In the genomic region with DNA sequence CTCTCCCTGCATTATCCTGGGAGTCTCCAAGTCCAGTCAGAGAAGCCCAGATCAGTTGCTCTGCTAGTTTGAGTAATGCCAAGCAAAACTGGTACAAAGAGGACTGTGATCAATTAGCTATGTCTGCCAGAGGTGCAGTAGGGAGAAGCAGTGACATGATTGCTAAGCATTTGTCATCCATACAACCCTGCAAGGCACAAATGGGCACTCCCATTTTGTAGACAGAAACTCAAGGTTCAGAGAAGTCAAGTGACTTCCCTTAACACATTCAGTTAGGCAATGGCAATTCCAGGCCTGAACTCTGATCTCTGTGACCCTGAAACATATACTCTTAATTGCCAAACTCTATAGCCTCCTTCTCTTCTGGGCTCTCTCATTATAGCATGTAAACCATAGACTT, we compare ENCODE assay signal across 15 cellular contexts. TPM values are rescaled to one million over a fixed set of nuclear protein-coding genes. Genes with fewer than 3 reads are reported as not detected.
A peak's percentile ranks its signal among the peaks of the same experiment; 100 is the strongest.
DNase-seq lines count a peak whose midpoint lies in the region; ATAC-seq, FAIRE-seq and TF ChIP-seq lines count a peak whose summit lies in the region.
"Had no signal": no experiment of that assay in that cellular context is flagged by ENCODE, and none has a peak within 500 bp of the region (broad histone marks: within the 10 kb centered on the region; RNA-seq: fewer than 3 reads in every experiment).

No MANE protein-coding gene starts in this region.

- peak overlapping the region; percentile 89 for H3K27ac Mint-ChIP-seq in HFFc6
- H3K27ac Mint-ChIP-seq: activated naive CD8-positive, alpha-beta T cell treated with anti-CD3 and anti-CD28 coated beads for 36 hours; dendritic cell treated with granulocyte-macrophage colony-stimulating factor and Interleukin-4, amounts not matched to agents 40 ng/mL and 50 ng/mL, for 4 days had no signal

- H3K36me3 ChIP-seq in bronchial epithelial cell (ENCODE audit: control insufficient read depth, insufficient read depth, low read length) (peaks cover 39% of the 10 kb centered on the region), liver (ENCODE audit: control insufficient read depth in 4 of 4, insufficient read depth in 3 of 4, low read depth in 1 of 4, low read length in 3 of 4) (peaks cover 15 to 45% (median 39%) of the 10 kb centered on the region in 4 donors), thoracic aorta (peaks cover 27% of the 10 kb centered on the region)

- peaks cover 67% of the 10 kb centered on the region for H3K4me1 Mint-ChIP-seq in HFFc6 (ENCODE audit: low read depth)
- H3K4me1 Mint-ChIP-seq: activated naive CD8-positive, alpha-beta T cell treated with anti-CD3 and anti-CD28 coated beads for 36 hours had no signal

- H3K36me3 Mint-ChIP-seq in HFFc6 (ENCODE audit: low read depth) = peaks cover 64% of the 10 kb centered on the region

- in situ Hi-C loops in G401 (cut with HindIII; ENCODE audit: low sequenced_read_pairs) = no loop called here

- H3K9me3 ChIP-seq in liver (ENCODE audit: control insufficient read depth in 4 of 4, low read length in 3 of 4) (no peaks in the 10 kb centered on the region), thoracic aorta (no peaks in the 10 kb centered on the region)

- H3K27me3 Mint-ChIP-seq in HFFc6 (ENCODE audit: insufficient read depth) = peaks cover 9% of the 10 kb centered on the region
- H3K27me3 Mint-ChIP-seq: activated naive CD8-positive, alpha-beta T cell treated with anti-CD3 and anti-CD28 coated beads for 36 hours; dendritic cell treated with granulocyte-macrophage colony-stimulating factor and Interleukin-4, amounts not matched to agents 40 ng/mL and 50 ng/mL, for 4 days had no signal

- DNase-seq in HFFc6 (peak; percentile 57), bronchial epithelial cell (ENCODE audit: low read depth) (peak; percentile 88), thoracic aorta (ENCODE audit: low spot score) (no peak), COLO668 (lab: John Stamatoyannopoulos, UW; ENCODE audit: unreplicated experiment) (no peak), G401 (ENCODE audit: low spot score) (no peak), OCI-M2 (lab: John Stamatoyannopoulos, UW; ENCODE audit: unreplicated experiment) (no peak)
- DNase-seq: activated naive CD8-positive, alpha-beta T cell treated with anti-CD3 and anti-CD28 coated beads for 36 hours; mesendoderm; NCI-H1048; NCI-H510A; stimulated activated CD4-positive, alpha-beta T cell treated with anti-CD3 and anti-CD28 coated beads, Interleukin-4, amount 100 ng/mL, for 1 hour; stimulated activated naive CD8-positive, alpha-beta T cell treated with anti-CD3 and anti-CD28 coated beads, Interleukin-15, Interleukin-2, amounts not matched to agents 100 U/mL and 50 U/mL, for 24 hours had no signal

- H3K4me3 ChIP-seq in bronchial epithelial cell (ENCODE audit: low read depth, low read length) (no peak overlapping the region), liver (ENCODE audit: low read depth in 1 of 3, low read length in 3 of 3) (no peak overlapping the region), thoracic aorta (no peak overlapping the region)

- peak in 1 of 2 donors; percentile 6 for TF ChIP-seq RAD21 in liver (IDR thresholded peaks at IDR 0.05)

- no peak for TF ChIP-seq CTCF in HFFc6 (IDR thresholded peaks at IDR 0.05)
- TF ChIP-seq CTCF in bronchial epithelial cell (IDR thresholded peaks at IDR 0.05; ENCODE audit: insufficient read depth, low read length, severe bottlenecking) = no peak
- no peak for TF ChIP-seq CTCF in liver (IDR thresholded peaks at IDR 0.05; ENCODE audit: low read depth, low read length, missing input control)
- TF ChIP-seq CTCF in thoracic aorta (IDR thresholded peaks at IDR 0.05) = no peak

- peak overlapping the region in 1 of 2 donors; percentile 21 for H3K9ac ChIP-seq in liver (ENCODE audit: low read depth in 1 of 2, low read length in 2 of 2)

- peak overlapping the region; percentile 26; the same call in 1 of the 2 replicates for H3K4me3 Mint-ChIP-seq in HFFc6
- H3K4me3 Mint-ChIP-seq: activated naive CD8-positive, alpha-beta T cell treated with anti-CD3 and anti-CD28 coated beads for 36 hours; dendritic cell treated with granulocyte-macrophage colony-stimulating factor and Interleukin-4, amounts not matched to agents 40 ng/mL and 50 ng/mL, for 4 days had no signal

- no peak for FAIRE-seq in bronchial epithelial cell (lab: Jason Lieb, UNC)

- no peaks in the 10 kb centered on the region for H3K27me3 ChIP-seq in bronchial epithelial cell (ENCODE audit: control insufficient read depth, insufficient read depth, low read length)
- H3K27me3 ChIP-seq in liver (ENCODE audit: control insufficient read depth in 4 of 4, insufficient read depth in 4 of 4, low read length in 3 of 4) = no peaks in the 10 kb centered on the region
- no peaks in the 10 kb centered on the region for H3K27me3 ChIP-seq in thoracic aorta (replicated peaks; ENCODE audit: insufficient read depth)

- H3K9me3 Mint-ChIP-seq in HFFc6 = no peaks in the 10 kb centered on the region
- H3K9me3 Mint-ChIP-seq: dendritic cell treated with granulocyte-macrophage colony-stimulating factor and Interleukin-4, amounts not matched to agents 40 ng/mL and 50 ng/mL, for 4 days had no signal

- H3K27ac ChIP-seq in liver (ENCODE audit: low read depth in 1 of 2, low read length in 2 of 2) (peak overlapping the region; percentile 89 to 94), thoracic aorta (peak overlapping the region; percentile 84 to 87)

- peaks cover 17 to 75% (median 50%) of the 10 kb centered on the region in 4 donors for H3K4me1 ChIP-seq in liver (ENCODE audit: control insufficient read depth in 4 of 4, insufficient read depth in 4 of 4, low read length in 3 of 4)
- peaks cover 13 to 32% of the 10 kb centered on the region in 2 donors for H3K4me1 ChIP-seq in thoracic aorta (ENCODE audit: control insufficient read depth in 1 of 2, low read depth in 2 of 2)

- no peak for ATAC-seq in thoracic aorta (ENCODE audit: insufficient number of reproducible peaks, low FRiP score, low read depth)
- no peak for ATAC-seq in GM21528 (IDR thresholded peaks at IDR 0.05; ENCODE audit: low FRiP score, unreplicated experiment)
- ATAC-seq: stimulated activated naive CD8-positive, alpha-beta T cell treated with anti-CD3 and anti-CD28 coated beads, Interleukin-15, Interleukin-2, amounts not matched to agents 100 U/mL and 50 U/mL, for 24 hours had no signal

TF ChIP-seq in liver, 16 proteins besides CTCF, POLR2A, EP300 and RAD21 (continues in another document):
- TF ChIP-seq NR2F2 (IDR thresholded peaks at IDR 0.05) (peak; percentile 82), YY1 (IDR thresholded peaks at IDR 0.05) (peak; percentile 71), HNF4A (conservative IDR thresholded peaks at IDR 0.05) (peak; percentile 82 to 85), GABPA (IDR thresholded peaks at IDR 0.05 in 1 of 2, conservative IDR thresholded peaks at IDR 0.05 in 1 of 2) (no peak), FOXA2 (IDR thresholded peaks at IDR 0.05) (no peak), JUND (IDR thresholded peaks at IDR 0.05) (peak in 1 of 2 donors; percentile 55), TAF1 (conservative IDR thresholded peaks at IDR 0.05) (no peak), HNF4G (IDR thresholded peaks at IDR 0.05) (peak; percentile 44), SP1 (IDR thresholded peaks at IDR 0.05) (peak; percentile 66)
- TF ChIP-seq, protein P1, sequence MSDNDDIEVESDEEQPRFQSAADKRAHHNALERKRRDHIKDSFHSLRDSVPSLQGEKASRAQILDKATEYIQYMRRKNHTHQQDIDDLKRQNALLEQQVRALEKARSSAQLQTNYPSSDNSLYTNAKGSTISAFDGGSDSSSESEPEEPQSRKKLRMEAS (IDR thresholded peaks at IDR 0.05) = peak; percentile 57
- TF ChIP-seq, protein P2, sequence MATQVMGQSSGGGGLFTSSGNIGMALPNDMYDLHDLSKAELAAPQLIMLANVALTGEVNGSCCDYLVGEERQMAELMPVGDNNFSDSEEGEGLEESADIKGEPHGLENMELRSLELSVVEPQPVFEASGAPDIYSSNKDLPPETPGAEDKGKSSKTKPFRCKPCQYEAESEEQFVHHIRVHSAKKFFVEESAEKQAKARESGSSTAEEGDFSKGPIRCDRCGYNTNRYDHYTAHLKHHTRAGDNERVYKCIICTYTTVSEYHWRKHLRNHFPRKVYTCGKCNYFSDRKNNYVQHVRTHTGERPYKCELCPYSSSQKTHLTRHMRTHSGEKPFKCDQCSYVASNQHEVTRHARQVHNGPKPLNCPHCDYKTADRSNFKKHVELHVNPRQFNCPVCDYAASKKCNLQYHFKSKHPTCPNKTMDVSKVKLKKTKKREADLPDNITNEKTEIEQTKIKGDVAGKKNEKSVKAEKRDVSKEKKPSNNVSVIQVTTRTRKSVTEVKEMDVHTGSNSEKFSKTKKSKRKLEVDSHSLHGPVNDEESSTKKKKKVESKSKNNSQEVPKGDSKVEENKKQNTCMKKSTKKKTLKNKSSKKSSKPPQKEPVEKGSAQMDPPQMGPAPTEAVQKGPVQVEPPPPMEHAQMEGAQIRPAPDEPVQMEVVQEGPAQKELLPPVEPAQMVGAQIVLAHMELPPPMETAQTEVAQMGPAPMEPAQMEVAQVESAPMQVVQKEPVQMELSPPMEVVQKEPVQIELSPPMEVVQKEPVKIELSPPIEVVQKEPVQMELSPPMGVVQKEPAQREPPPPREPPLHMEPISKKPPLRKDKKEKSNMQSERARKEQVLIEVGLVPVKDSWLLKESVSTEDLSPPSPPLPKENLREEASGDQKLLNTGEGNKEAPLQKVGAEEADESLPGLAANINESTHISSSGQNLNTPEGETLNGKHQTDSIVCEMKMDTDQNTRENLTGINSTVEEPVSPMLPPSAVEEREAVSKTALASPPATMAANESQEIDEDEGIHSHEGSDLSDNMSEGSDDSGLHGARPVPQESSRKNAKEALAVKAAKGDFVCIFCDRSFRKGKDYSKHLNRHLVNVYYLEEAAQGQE (IDR thresholded peaks at IDR 0.05) = no peak
- TF ChIP-seq, protein P3, sequence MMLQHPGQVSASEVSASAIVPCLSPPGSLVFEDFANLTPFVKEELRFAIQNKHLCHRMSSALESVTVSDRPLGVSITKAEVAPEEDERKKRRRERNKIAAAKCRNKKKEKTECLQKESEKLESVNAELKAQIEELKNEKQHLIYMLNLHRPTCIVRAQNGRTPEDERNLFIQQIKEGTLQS (IDR thresholded peaks at IDR 0.05) = no peak

RNA-seq across cellular contexts. Expression of a gene that starts 34.0 kb away (rescaled TPM):
- 100 to 1,000 TPM; 126 to 199 (median 147) TPM for total RNA-seq in HFFc6 (2021; fragmentation: NEBNext Ultra II Directional; extraction: Animal tissue kit (Norgen Biotek cat#: 25700))
- total RNA-seq in bronchial epithelial cell (17.1 and 33.3 TPM in 2 replicates), liver (100 to 1,000 TPM in 1 of 2 donors, 10 to 100 TPM in 1; 39.5 to 103 TPM), thoracic aorta (100 to 1,000 TPM; 112 to 131 TPM)
- 10 to 100 TPM; 10.3 to 38.5 TPM for polyA plus RNA-seq in liver
- total RNA-seq in G401 (2014; rRNA removed; shearing (Covaris generic)) = 68.1 and 76.0 TPM in 2 replicates

Comparison
In these comparisons a context has a peak if more than half of its experiments do, and no peak if none do; other contexts are left out.
1. DNase-seq: peak in HFFc6 (single experiment) and bronchial epithelial cell (single experiment); none in thoracic aorta (single experiment), COLO668 (single experiment), G401 (single experiment) and OCI-M2 (single experiment).